In genomic region chr5:73394610-73395009, GRCh38 we compare ENCODE assay signal across 1 cellular context.
TF ChIP-seq lines count a peak whose summit lies in the region.

No MANE protein-coding gene starts in this region.

TF ChIP-seq in GM23338, 12 proteins besides CTCF, POLR2A, EP300 and RAD21 (continued from another document):
- TF ChIP-seq ZNF462 (CRISPR knock-in tag; IDR thresholded peaks at IDR 0.05) = no peak
- TF ChIP-seq REST (IDR thresholded peaks at IDR 0.05; ENCODE audit: unreplicated experiment) = no peak
